Comparison of ENCODE assay signal across 26 cellular contexts in the genomic region with DNA sequence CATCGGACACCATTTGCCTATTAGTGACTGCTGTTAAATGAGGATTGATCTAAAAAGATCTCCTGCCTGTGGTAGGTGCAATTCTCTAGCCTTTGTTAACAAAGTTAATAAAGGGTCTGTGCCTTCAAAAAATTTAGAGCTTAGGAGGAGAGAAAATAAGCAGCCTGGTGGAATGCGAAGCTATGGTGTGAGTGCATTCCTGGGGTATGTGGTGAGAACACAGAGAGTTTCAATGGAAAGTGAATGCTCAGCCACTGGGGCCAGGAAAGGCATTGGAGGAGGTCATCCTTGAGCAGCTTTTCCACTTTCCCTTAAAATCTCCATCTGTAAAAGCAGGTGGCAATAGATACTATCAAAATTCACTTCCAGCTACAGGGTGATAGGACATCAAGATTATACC.
"Had no signal": no experiment of that assay in that cellular context is flagged by ENCODE, and none has a peak within 500 bp of the region (broad histone marks: within the 10 kb centered on the region; RNA-seq: fewer than 3 reads in every experiment).

No MANE protein-coding gene starts in this region.

- H3K4me2 ChIP-seq: hepatocyte had no signal

- H3K27me3 ChIP-seq: breast epithelium, gastroesophageal sphincter, hepatocyte, ovary, right atrium auricular region, spleen, testis, transverse colon had no signal

- H3K36me3 ChIP-seq: breast epithelium, gastroesophageal sphincter, left ventricle myocardium inferior, ovary, right atrium auricular region, spleen, transverse colon, WERI-Rb-1 had no signal

- H3K9me3 ChIP-seq: breast epithelium, gastroesophageal sphincter, left ventricle myocardium inferior, ovary, psoas muscle, right atrium auricular region, spleen, testis, transverse colon had no signal

- H3K27ac ChIP-seq: breast epithelium, gastroesophageal sphincter, hepatocyte, left ventricle myocardium inferior, ovary, psoas muscle, right atrium auricular region, spleen, testis, transverse colon, WERI-Rb-1 had no signal

- H2AFZ ChIP-seq: hepatocyte had no signal

- ATAC-seq: activated CD8-positive, alpha-beta T cell treated with anti-CD3 and anti-CD28 coated beads for 36 hours; activated T-cell treated with anti-CD3 and anti-CD28 coated beads, Interleukin-2, amount 50 U/mL, for 4 hours; activated T-helper 17 cell treated with anti-CD3 and anti-CD28 coated beads, Interleukin-2, amount 50 U/mL, for 72 hours; gastroesophageal sphincter; psoas muscle; stimulated activated naive CD8-positive, alpha-beta T cell treated with anti-CD3 and anti-CD28 coated beads, Interleukin-15, Interleukin-2, amounts not matched to agents 100 U/mL and 50 U/mL, for 24 hours had no signal

- H3K4me3 ChIP-seq: breast epithelium, gastroesophageal sphincter, hepatocyte, left ventricle myocardium inferior, ovary, psoas muscle, right atrium auricular region, spleen, testis, transverse colon had no signal

- DNase-seq: activated CD4-positive, alpha-beta T cell treated with anti-CD3 and anti-CD28 coated beads, Interleukin-2, amount 10 ng/mL, durations not matched to agents 7 days and 5 days; activated CD4-positive, CD25-positive, alpha-beta regulatory T cell treated with anti-CD3 and anti-CD28 coated beads, Interleukin-2, amount 50 U/mL, for 72 hours; activated CD8-positive, alpha-beta T cell treated with anti-CD3 and anti-CD28 coated beads for 36 hours; activated gamma-delta T cell treated with Interleukin-2 at 50 U/mL for 16 hours; activated naive CD4-positive, alpha-beta T cell treated with anti-CD3 and anti-CD28 coated beads, Interleukin-2, amount 50 U/mL, for 16 hours; activated T-cell treated with anti-CD3 and anti-CD28 coated beads, Interleukin-2, amount 50 U/mL, for 4 hours; amniotic stem cell; central memory CD4-positive, alpha-beta T cell; effector memory CD4-positive, alpha-beta T cell; left ventricle myocardium inferior; ovary; psoas muscle; spleen; stimulated activated naive CD8-positive, alpha-beta T cell treated with anti-CD3 and anti-CD28 coated beads, Interleukin-15, Interleukin-2, amounts not matched to agents 100 U/mL and 50 U/mL, for 24 hours; SW 1271; T1000; testis; transverse colon; WERI-Rb-1 had no signal

- H3K4me1 ChIP-seq: breast epithelium, gastroesophageal sphincter, left ventricle myocardium inferior, psoas muscle, right atrium auricular region, spleen, testis, transverse colon had no signal

- H3K79me2 ChIP-seq: hepatocyte had no signal

- FAIRE-seq: astrocyte, islet of Langerhans had no signal
